27 cellular contexts compared by ENCODE assay signal in genomic region chr4:154045086-154045485, GRCh38.
"Had no signal": no experiment of that assay in that cellular context is flagged by ENCODE, and none has a peak within 500 bp of the region (broad histone marks: within the 10 kb centered on the region; RNA-seq: fewer than 3 reads in every experiment).

No MANE protein-coding gene starts in this region.

- DNase-seq: activated CD4-positive, alpha-beta memory T cell treated with anti-CD3 and anti-CD28 coated beads, Interleukin-2, amount 10 ng/mL, durations not matched to agents 7 days and 5 days; activated CD4-positive, alpha-beta T cell treated with anti-CD3 and anti-CD28 coated beads, Interleukin-2, amount 10 ng/mL, durations not matched to agents 24 days and 14 days; activated effector memory CD4-positive, alpha-beta T cell treated with anti-CD3 and anti-CD28 coated beads, Interleukin-2, amount 50 U/mL, for 16 hours; activated naive CD4-positive, alpha-beta T cell treated with anti-CD3 and anti-CD28 coated beads, Interleukin-2, amount 10 ng/mL, durations not matched to agents 7 days and 5 days; activated naive CD8-positive, alpha-beta T cell treated with anti-CD3 and anti-CD28 coated beads, Interleukin-2, amount 50 U/mL, for 24 hours; activated T-cell treated with anti-CD3 and anti-CD28 coated beads for 4 hours; anterior cingulate cortex; brain microvascular endothelial cell; caudate nucleus; effector memory CD4-positive, alpha-beta T cell; foreskin melanocyte; glutamatergic neuron; immature natural killer cell; lower lobe of right lung; naive B cell; occipital lobe; posterior cingulate gyrus; small intestine; stomach; T-helper 2 cell; testis had no signal

- H3K4me3 ChIP-seq: hepatocyte, lower lobe of right lung, stomach, testis, vagina had no signal

- ATAC-seq: activated CD4-positive, CD25-positive, alpha-beta regulatory T cell treated with anti-CD3 and anti-CD28 coated beads, Interleukin-2, amount 50 U/mL, for 24 hours; activated naive CD8-positive, alpha-beta T cell treated with anti-CD3 and anti-CD28 coated beads, Interleukin-2, amount 50 U/mL, for 24 hours; esophagus mucosa; lower lobe of right lung; sciatic nerve; stimulated activated memory B cell treated with anti-CD40 and anti-IgM and Interleukin-4, amounts not matched to agents 10 μg/mL and 1 μg/mL and 100 μg/mL, for 72 hours had no signal
